Comparison of ENCODE assay signal across 8 cellular contexts in the genomic region with DNA sequence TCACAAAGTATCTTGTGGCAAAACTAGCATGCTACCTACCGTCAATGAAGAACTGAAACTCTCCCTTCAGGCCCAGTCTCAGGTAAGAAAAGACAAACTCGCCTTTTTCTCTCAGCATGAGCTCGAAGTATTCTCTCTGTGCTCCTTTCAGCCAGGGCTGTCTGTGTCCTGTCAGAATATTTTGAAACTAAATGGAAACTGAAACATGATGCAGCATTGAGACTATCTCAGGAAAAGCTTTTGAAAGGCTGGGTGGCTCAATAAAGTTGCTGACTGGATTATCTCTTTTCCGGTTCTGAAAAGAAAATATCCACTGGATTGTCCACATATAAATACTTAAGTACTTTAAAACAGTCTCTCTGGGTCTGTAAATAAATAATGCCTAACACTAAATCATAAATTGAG. TPM values are rescaled to one million over a fixed set of nuclear protein-coding genes. Genes with fewer than 3 reads are reported as not detected.
DNase-seq lines count a peak whose midpoint lies in the region; ATAC-seq and TF ChIP-seq lines count a peak whose summit lies in the region.
"Had no signal": no experiment of that assay in that cellular context is flagged by ENCODE, and none has a peak within 500 bp of the region (broad histone marks: within the 10 kb centered on the region; RNA-seq: fewer than 3 reads in every experiment).

No MANE protein-coding gene starts in this region.

- H3K79me2 ChIP-seq in MM.1S (ENCODE audit: low read length) = no peaks in the 10 kb centered on the region

- peak overlapping the region; percentile 88 for H3K27ac ChIP-seq in MM.1S (ENCODE audit: low read length)
- H3K27ac ChIP-seq in iPS-20b (ENCODE audit: low read length) = no peak overlapping the region
- peak overlapping the region; percentile 86 for H3K27ac ChIP-seq in upper lobe of right lung

- H3K4me1 Mint-ChIP-seq in activated T-helper 2 cell treated with anti-CD3 and anti-CD28 coated beads, Interferon-gamma antibody, Interleukin-2, Interleukin-4, amounts not matched to agents 10 μg/mL and 5 μg/mL and 100 μg/mL, durations not matched to agents 14 hours and 24 hours and 36 hours (ENCODE audit: low read depth) = no peaks in the 10 kb centered on the region

- H3K36me3 ChIP-seq in MM.1S (replicated peaks; ENCODE audit: insufficient read depth, low read length) = no peaks in the 10 kb centered on the region
- no peaks in the 10 kb centered on the region for H3K36me3 ChIP-seq in iPS-20b (ENCODE audit: insufficient read depth, low read depth, low read length)
- no peaks in the 10 kb centered on the region for H3K36me3 ChIP-seq in upper lobe of right lung

- H3K9me2 ChIP-seq in MM.1S (replicated peaks; ENCODE audit: insufficient read depth, low read length) = no peaks in the 10 kb centered on the region

- H3K4me3 Mint-ChIP-seq in activated T-helper 2 cell treated with anti-CD3 and anti-CD28 coated beads, Interferon-gamma antibody, Interleukin-2, Interleukin-4, amounts not matched to agents 10 μg/mL and 5 μg/mL and 100 μg/mL, durations not matched to agents 14 hours and 24 hours and 36 hours (ENCODE audit: low read depth) = no peak overlapping the region

- H4K20me1 ChIP-seq in MM.1S (ENCODE audit: insufficient read depth, low read length) = no peaks in the 10 kb centered on the region

- H3K27me3 Mint-ChIP-seq in activated T-helper 2 cell treated with anti-CD3 and anti-CD28 coated beads, Interferon-gamma antibody, Interleukin-2, Interleukin-4, amounts not matched to agents 10 μg/mL and 5 μg/mL and 100 μg/mL, durations not matched to agents 14 hours and 24 hours and 36 hours (ENCODE audit: low read depth) = peaks cover 9% of the 10 kb centered on the region

- intact Hi-C loops in upper lobe of right lung (cut with DNase I) = no loop called here
- intact Hi-C loops in activated T-helper 2 cell treated with anti-CD3 and anti-CD28 coated beads, Interferon-gamma antibody, Interleukin-2, Interleukin-4, amounts not matched to agents 10 μg/mL and 5 μg/mL and 100 μg/mL, durations not matched to agents 14 hours and 24 hours and 36 hours (cut with micrococcal nuclease) = no loop called here

- peak overlapping the region; percentile 66 for H3K4me3 ChIP-seq in MM.1S (ENCODE audit: low read length)
- 0 out of 2 replicates have a peak overlapping the region, but pooled peaks have one; percentile 18 for H3K4me3 ChIP-seq in iPS-20b (ENCODE audit: low read length)
- peak overlapping the region; percentile 43 for H3K4me3 ChIP-seq in upper lobe of right lung

- no peak overlapping the region for H3K27ac Mint-ChIP-seq in activated T-helper 2 cell treated with anti-CD3 and anti-CD28 coated beads, Interferon-gamma antibody, Interleukin-2, Interleukin-4, amounts not matched to agents 10 μg/mL and 5 μg/mL and 100 μg/mL, durations not matched to agents 14 hours and 24 hours and 36 hours

- peak overlapping the region; percentile 82 for H2AFZ ChIP-seq in MM.1S (ENCODE audit: low read length)

- H3K9ac ChIP-seq in MM.1S (ENCODE audit: low read length) (peak overlapping the region; percentile 60), iPS-20b (ENCODE audit: low read depth, low read length) (peak overlapping the region; percentile 26; the same call in 1 of the 2 replicates)

- H3K4me1 ChIP-seq in MM.1S (ENCODE audit: low read length) (peaks cover 21% of the 10 kb centered on the region), iPS-20b (ENCODE audit: insufficient read depth, low read length) (peaks cover 14% of the 10 kb centered on the region), upper lobe of right lung (no peaks in the 10 kb centered on the region)

- TF ChIP-seq CTCF in MM.1S (IDR thresholded peaks at IDR 0.05; ENCODE audit: low read length) = no peak
- TF ChIP-seq CTCF in upper lobe of right lung (IDR thresholded peaks at IDR 0.05) = no peak

- H3K9me3 Mint-ChIP-seq in activated T-helper 2 cell treated with anti-CD3 and anti-CD28 coated beads, Interferon-gamma antibody, Interleukin-2, Interleukin-4, amounts not matched to agents 10 μg/mL and 5 μg/mL and 100 μg/mL, durations not matched to agents 14 hours and 24 hours and 36 hours = peaks cover 7% of the 10 kb centered on the region

- ATAC-seq in GM21529 (IDR thresholded peaks at IDR 0.05; ENCODE audit: unreplicated experiment) (peak; percentile 93), upper lobe of right lung (no peak)

- peak; percentile 81 for DNase-seq in MM.1S
- no peak for DNase-seq in upper lobe of right lung
- no peak for DNase-seq in D341Med (ENCODE audit: low spot score)
- no peak for DNase-seq in activated T-helper 2 cell treated with anti-CD3 and anti-CD28 coated beads, Interferon-gamma antibody, Interleukin-2, Interleukin-4, amounts not matched to agents 10 μg/mL and 5 μg/mL and 100 μg/mL, durations not matched to agents 14 hours and 24 hours and 36 hours (ENCODE audit: low spot score)
- DNase-seq in NCI-H2196 treated with DMSO at 0.1 percent for 48 hours (lab: John Stamatoyannopoulos, UW; ENCODE audit: unreplicated experiment) = no peak

- no peaks in the 10 kb centered on the region for H3K27me3 ChIP-seq in MM.1S (replicated peaks; ENCODE audit: insufficient read depth, low read length)
- H3K27me3 ChIP-seq in iPS-20b (ENCODE audit: insufficient read depth, low read length) = no peaks in the 10 kb centered on the region
- H3K27me3 ChIP-seq in upper lobe of right lung = no peaks in the 10 kb centered on the region

- peaks cover 18% of the 10 kb centered on the region for H3F3A ChIP-seq in MM.1S (ENCODE audit: insufficient read depth, low read length)

- peak overlapping the region; percentile 88 for H3K4me2 ChIP-seq in MM.1S (ENCODE audit: low read depth, low read length)

- no peaks in the 10 kb centered on the region for H3K9me3 ChIP-seq in MM.1S (replicated peaks; ENCODE audit: insufficient read depth, low read length)
- no peaks in the 10 kb centered on the region for H3K9me3 ChIP-seq in iPS-20b (ENCODE audit: insufficient read depth, low read depth, low read length)
- no peaks in the 10 kb centered on the region for H3K9me3 ChIP-seq in upper lobe of right lung

- H3K36me3 Mint-ChIP-seq in activated T-helper 2 cell treated with anti-CD3 and anti-CD28 coated beads, Interferon-gamma antibody, Interleukin-2, Interleukin-4, amounts not matched to agents 10 μg/mL and 5 μg/mL and 100 μg/mL, durations not matched to agents 14 hours and 24 hours and 36 hours (ENCODE audit: low read depth) = no peaks in the 10 kb centered on the region

RNA-seq across cellular contexts. Expression of a gene that starts 0.7 kb away (rescaled TPM):
- total RNA-seq in upper lobe of right lung = 1.9 TPM
- not detected in 2 replicates for total RNA-seq in activated T-helper 2 cell treated with anti-CD3 and anti-CD28 coated beads, Interferon-gamma antibody, Interleukin-2, Interleukin-4, amounts not matched to agents 10 μg/mL and 5 μg/mL and 100 μg/mL, durations not matched to agents 14 hours and 24 hours and 36 hours

RNA-seq across cellular contexts. Expression of a gene that starts 33.3 kb away (rescaled TPM):
- 0.64 TPM for total RNA-seq in upper lobe of right lung
- not detected in 2 replicates for total RNA-seq in activated T-helper 2 cell treated with anti-CD3 and anti-CD28 coated beads, Interferon-gamma antibody, Interleukin-2, Interleukin-4, amounts not matched to agents 10 μg/mL and 5 μg/mL and 100 μg/mL, durations not matched to agents 14 hours and 24 hours and 36 hours
- total RNA-seq: NCI-H460 had no signal

RNA-seq across cellular contexts. Expression of a gene that starts 41.4 kb away (rescaled TPM):
- total RNA-seq in upper lobe of right lung = not detected
- total RNA-seq in activated T-helper 2 cell treated with anti-CD3 and anti-CD28 coated beads, Interferon-gamma antibody, Interleukin-2, Interleukin-4, amounts not matched to agents 10 μg/mL and 5 μg/mL and 100 μg/mL, durations not matched to agents 14 hours and 24 hours and 36 hours = not detected in 2 replicates
- total RNA-seq: NCI-H460 had no signal

RNA-seq across cellular contexts. Expression of a gene that starts 51.0 kb away (rescaled TPM):
- total RNA-seq in upper lobe of right lung = 3.6 TPM
- total RNA-seq in activated T-helper 2 cell treated with anti-CD3 and anti-CD28 coated beads, Interferon-gamma antibody, Interleukin-2, Interleukin-4, amounts not matched to agents 10 μg/mL and 5 μg/mL and 100 μg/mL, durations not matched to agents 14 hours and 24 hours and 36 hours = 8.6 and 9.7 TPM in 2 replicates

RNA-seq across cellular contexts. Expression of a gene that starts 59.1 kb away (rescaled TPM):
- total RNA-seq in upper lobe of right lung = 37.4 TPM
- 40.6 and 42.1 TPM in 2 replicates for total RNA-seq in activated T-helper 2 cell treated with anti-CD3 and anti-CD28 coated beads, Interferon-gamma antibody, Interleukin-2, Interleukin-4, amounts not matched to agents 10 μg/mL and 5 μg/mL and 100 μg/mL, durations not matched to agents 14 hours and 24 hours and 36 hours
